1 cellular context compared by ENCODE assay signal in genomic region chr12:6869049-6870021, GRCh38.
A peak's percentile ranks its signal among the peaks of the same experiment; 100 is the strongest.
TF ChIP-seq lines count a peak whose summit lies in the region.

No MANE protein-coding gene starts in this region.

TF ChIP-seq in HEK293, 187 proteins besides CTCF, POLR2A, EP300 and RAD21 (continued from another document):
- TF ChIP-seq REST (tag by site-specific recombination; IDR thresholded peaks at IDR 0.05) (0 out of 2 replicates have a peak, but pooled peaks have one; percentile 16), ZBTB17 (tag by site-specific recombination; IDR thresholded peaks at IDR 0.05) (no peak), ZNF426 (tag by site-specific recombination; IDR thresholded peaks at IDR 0.05) (no peak), PATZ1 (tag by site-specific recombination; IDR thresholded peaks at IDR 0.05) (peak; percentile 34; the same call in 1 of the 2 replicates), ZNF670 (tag by site-specific recombination; IDR thresholded peaks at IDR 0.05; ENCODE audit: low read depth) (no peak), ZNF2 (tag by site-specific recombination; IDR thresholded peaks at IDR 0.05) (0 out of 2 replicates have a peak, but pooled peaks have one; percentile 15), ELK4 (IDR thresholded peaks at IDR 0.05; ENCODE audit: borderline replicate concordance, low read depth, low read length) (no peak), ZNF114 (tag by site-specific recombination; IDR thresholded peaks at IDR 0.05) (no peak), ZNF549 (tag by site-specific recombination; IDR thresholded peaks at IDR 0.05) (no peak), ZNF623 (tag by site-specific recombination; IDR thresholded peaks at IDR 0.05) (no peak), ZNF692 (tag by site-specific recombination; IDR thresholded peaks at IDR 0.05) (no peak), ZNF146 (tag by site-specific recombination; IDR thresholded peaks at IDR 0.05) (no peak), ZSCAN16 (tag by site-specific recombination; IDR thresholded peaks at IDR 0.05) (no peak), ZNF571 (tag by site-specific recombination; IDR thresholded peaks at IDR 0.05) (no peak), ZFP37 (tag by site-specific recombination; IDR thresholded peaks at IDR 0.05) (no peak), ZNF354C (tag by site-specific recombination; IDR thresholded peaks at IDR 0.05; ENCODE audit: borderline replicate concordance, low read depth) (no peak), ZNF266 (tag by site-specific recombination; IDR thresholded peaks at IDR 0.05; ENCODE audit: low read depth) (no peak), KLF10 (tag by site-specific recombination; IDR thresholded peaks at IDR 0.05) (no peak), ZNF777 (tag by site-specific recombination; IDR thresholded peaks at IDR 0.05; ENCODE audit: borderline replicate concordance) (no peak), ZNF391 (tag by site-specific recombination; IDR thresholded peaks at IDR 0.05; ENCODE audit: borderline replicate concordance, low read depth) (no peak; the same call in 1 of the 2 replicates), ZNF211 (tag by site-specific recombination; IDR thresholded peaks at IDR 0.05; ENCODE audit: low read depth) (no peak), ZNF23 (tag by site-specific recombination; IDR thresholded peaks at IDR 0.05; ENCODE audit: borderline replicate concordance) (no peak), ZEB2 (tag by site-specific recombination; IDR thresholded peaks at IDR 0.05) (0 out of 2 replicates have a peak, but pooled peaks have one; percentile 42), MZF1 (tag by site-specific recombination; IDR thresholded peaks at IDR 0.05; ENCODE audit: borderline replicate concordance) (0 out of 2 replicates have a peak, but pooled peaks have one; percentile 13), ZNF138 (tag by site-specific recombination; IDR thresholded peaks at IDR 0.05; ENCODE audit: borderline replicate concordance) (no peak), ZNF223 (tag by site-specific recombination; IDR thresholded peaks at IDR 0.05) (no peak)
